ENCODE assay signal across 23 cellular contexts in the genomic region with DNA sequence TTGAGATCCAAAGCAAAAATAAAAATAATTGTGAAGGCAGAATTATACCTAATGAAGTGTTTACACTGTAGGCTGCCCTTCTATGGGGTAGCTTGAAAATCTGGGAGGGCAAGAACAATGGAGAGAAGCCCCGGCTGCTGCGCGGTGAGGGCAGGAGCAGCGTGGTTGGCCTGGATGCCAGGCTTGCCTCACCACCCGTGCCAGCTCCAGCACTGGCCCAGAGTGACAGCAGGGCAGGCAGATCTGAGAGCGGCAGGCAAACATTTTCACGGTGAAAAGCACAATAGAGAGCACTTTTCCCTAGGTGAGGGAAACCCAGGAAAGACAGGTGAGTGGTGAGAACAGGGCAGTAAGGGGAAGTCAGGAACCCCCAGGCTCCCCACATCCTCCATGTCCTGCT. TPM values are rescaled to one million over a fixed set of nuclear protein-coding genes. Genes with fewer than 3 reads are reported as not detected.
"Had no signal": no experiment of that assay in that cellular context is flagged by ENCODE, and none has a peak within 500 bp of the region (broad histone marks: within the 10 kb centered on the region; RNA-seq: fewer than 3 reads in every experiment).

No MANE protein-coding gene starts in this region.

- ATAC-seq: activated naive CD4-positive, alpha-beta T cell treated with anti-CD3 and anti-CD28 coated beads, Interleukin-2, amount 50 U/mL, for 72 hours; activated naive CD8-positive, alpha-beta T cell treated with anti-CD3 and anti-CD28 coated beads, Interleukin-2, amount 50 U/mL, for 24 hours; activated T-cell treated with anti-CD3 and anti-CD28 coated beads, Interleukin-2, amount 50 U/mL, for 4 hours had no signal

- H3K9ac ChIP-seq: SK-N-SH had no signal

- H3K9me3 ChIP-seq: SK-N-SH had no signal

- FAIRE-seq: astrocyte had no signal

- H3K27ac ChIP-seq: VCaP had no signal

- DNase-seq: activated CD4-positive, alpha-beta memory T cell treated with anti-CD3 and anti-CD28 coated beads for 36 hours; activated CD4-positive, alpha-beta T cell treated with anti-CD3 and anti-CD28 coated beads, Interleukin-2, amount 10 ng/mL, durations not matched to agents 7 days and 5 days; activated CD4-positive, CD25-positive, alpha-beta regulatory T cell; activated CD8-positive, alpha-beta memory T cell treated with anti-CD3 and anti-CD28 coated beads for 24 hours; activated effector memory CD4-positive, alpha-beta T cell treated with anti-CD3 and anti-CD28 coated beads, Interleukin-2, amount 50 U/mL, for 16 hours; activated naive CD4-positive, alpha-beta T cell treated with Interleukin-2 at 50 U/mL for 16 hours; activated naive CD8-positive, alpha-beta T cell treated with anti-CD3 and anti-CD28 coated beads, Interleukin-2, amount 50 U/mL, for 24 hours; activated T-cell treated with anti-CD3 and anti-CD28 coated beads, Interleukin-2, amount 50 U/mL, for 4 hours; Kasumi-1; KBM-7; NCI-H1105 treated with DMSO at 0.1 percent for 48 hours; NCI-H1436 treated with DMSO at 0.1 percent for 48 hours; NCI-H187; NCI-H2081; NCI-H446; NCI-H524; SK-N-SH; T-helper 1 cell had no signal

RNA-seq across cellular contexts. Expression of a gene that starts 1.4 kb away (rescaled TPM):
- total RNA-seq: activated CD4-positive, alpha-beta memory T cell treated with anti-CD3 and anti-CD28 coated beads for 36 hours; activated CD4-positive, alpha-beta T cell treated with anti-CD3 and anti-CD28 coated beads, Interleukin-2, amount 10 ng/mL, durations not matched to agents 7 days and 5 days; activated naive CD4-positive, alpha-beta T cell treated with anti-CD3 and anti-CD28 coated beads, Interleukin-2, amount 50 U/mL, for 72 hours; activated T-cell treated with anti-CD3 and anti-CD28 coated beads, Interleukin-2, amount 50 U/mL, for 4 hours; astrocyte; OCI-LY7; T-helper 2 cell treated with Interferon-gamma antibody and Interleukin-4, amounts not matched to agents 100 ng/mL and 5 ng/mL, for 36 hours had no signal
- polyA plus RNA-seq: SK-N-SH had no signal
